In genomic region chr6:68159433-68159832, GRCh38 we compare ENCODE assay signal across 25 cellular contexts.
"Had no signal": no experiment of that assay in that cellular context is flagged by ENCODE, and none has a peak within 500 bp of the region (broad histone marks: within the 10 kb centered on the region; RNA-seq: fewer than 3 reads in every experiment).

No MANE protein-coding gene starts in this region.

- H3K27me3 ChIP-seq: body of pancreas, esophagus squamous epithelium, hepatocyte, neutrophil, sigmoid colon, spleen, upper lobe of right lung had no signal

- H3K4me3 Mint-ChIP-seq: activated B cell treated with CpG ODN at 0.5 μM for 24 hours; activated CD4-positive, alpha-beta T cell treated with anti-CD3 and anti-CD28 coated beads, Interleukin-2, amount 10 ng/mL, durations not matched to agents 24 days and 14 days; activated CD8-positive, alpha-beta T cell treated with anti-CD3 and anti-CD28 coated beads, Interleukin-2, amount 10 ng/mL, durations not matched to agents 7 days and 5 days; activated naive CD8-positive, alpha-beta T cell; activated T-cell treated with anti-CD3 and anti-CD28 coated beads, Interleukin-2, amount 50 U/mL, for 72 hours; memory B cell; naive thymus-derived CD4-positive, alpha-beta T cell had no signal

- H3K27ac ChIP-seq: body of pancreas, coronary artery, esophagus squamous epithelium, hepatocyte, neutrophil, parathyroid adenoma, sigmoid colon, spleen, thoracic aorta, upper lobe of right lung had no signal

- H3K36me3 Mint-ChIP-seq: activated naive CD8-positive, alpha-beta T cell; memory B cell; naive thymus-derived CD4-positive, alpha-beta T cell had no signal

- H3K27ac Mint-ChIP-seq: activated B cell treated with CpG ODN at 0.5 μM for 24 hours; activated CD4-positive, alpha-beta T cell treated with anti-CD3 and anti-CD28 coated beads, Interleukin-2, amount 10 ng/mL, durations not matched to agents 24 days and 14 days; activated CD8-positive, alpha-beta T cell treated with anti-CD3 and anti-CD28 coated beads, Interleukin-2, amount 10 ng/mL, durations not matched to agents 7 days and 5 days; activated naive CD8-positive, alpha-beta T cell; activated T-cell treated with anti-CD3 and anti-CD28 coated beads, Interleukin-2, amount 50 U/mL, for 72 hours; memory B cell; naive thymus-derived CD4-positive, alpha-beta T cell had no signal

- H3K4me2 ChIP-seq: hepatocyte had no signal

- H3K9ac ChIP-seq: parathyroid adenoma had no signal

- H3K36me3 ChIP-seq: esophagus squamous epithelium, neutrophil, sigmoid colon, spleen, thoracic aorta, upper lobe of right lung had no signal

- H3K9me3 ChIP-seq: body of pancreas, neutrophil, sigmoid colon, thoracic aorta, upper lobe of right lung had no signal

- H2AFZ ChIP-seq: hepatocyte, parathyroid adenoma had no signal

- DNase-seq: activated B cell treated with CpG ODN at 0.5 μM for 24 hours; activated CD4-positive, alpha-beta T cell treated with anti-CD3 and anti-CD28 coated beads, Interleukin-2, amount 10 ng/mL, durations not matched to agents 24 days and 14 days; activated CD8-positive, alpha-beta memory T cell treated with anti-CD3 and anti-CD28 coated beads, Interleukin-2, amount 50 U/mL, for 48 hours; activated CD8-positive, alpha-beta T cell treated with anti-CD3 and anti-CD28 coated beads, Interleukin-2, amount 10 ng/mL, durations not matched to agents 7 days and 5 days; activated gamma-delta T cell; activated T-cell treated with anti-CD3 and anti-CD28 coated beads, Interleukin-2, amount 50 U/mL, for 72 hours; amniotic stem cell; body of pancreas; central memory CD4-positive, alpha-beta T cell; effector CD8-positive, alpha-beta T cell; esophagus squamous epithelium; kidney; left ventricle myocardium superior; mucosa of descending colon; naive thymus-derived CD4-positive, alpha-beta T cell; sigmoid colon; spleen; upper lobe of right lung had no signal

- H3K4me3 ChIP-seq: body of pancreas, coronary artery, esophagus squamous epithelium, hepatocyte, mucosa of descending colon, sigmoid colon, spleen, thoracic aorta, upper lobe of right lung had no signal

- H3K79me2 ChIP-seq: hepatocyte, parathyroid adenoma had no signal

- H3K4me1 Mint-ChIP-seq: activated B cell treated with CpG ODN at 0.5 μM for 24 hours; activated CD4-positive, alpha-beta T cell treated with anti-CD3 and anti-CD28 coated beads, Interleukin-2, amount 10 ng/mL, durations not matched to agents 24 days and 14 days; memory B cell; naive thymus-derived CD4-positive, alpha-beta T cell had no signal

- H3K27me3 Mint-ChIP-seq: activated B cell treated with CpG ODN at 0.5 μM for 24 hours; activated CD4-positive, alpha-beta T cell treated with anti-CD3 and anti-CD28 coated beads, Interleukin-2, amount 10 ng/mL, durations not matched to agents 24 days and 14 days; activated naive CD8-positive, alpha-beta T cell; memory B cell; naive thymus-derived CD4-positive, alpha-beta T cell had no signal

- ATAC-seq: activated CD8-positive, alpha-beta T cell treated with anti-CD3 and anti-CD28 coated beads, Interleukin-2, amount 10 ng/mL, durations not matched to agents 7 days and 5 days; activated T-cell treated with anti-CD3 and anti-CD28 coated beads, Interleukin-2, amount 50 U/mL, for 72 hours; body of pancreas; left ventricle myocardium superior; mucosa of descending colon; naive thymus-derived CD4-positive, alpha-beta T cell; upper lobe of right lung had no signal
